In genomic region chrX:97310373-97310772, GRCh38 we compare ENCODE assay signal across 15 cellular contexts.
A peak's percentile ranks its signal among the peaks of the same experiment; 100 is the strongest.
DNase-seq lines count a peak whose midpoint lies in the region; ATAC-seq, FAIRE-seq and TF ChIP-seq lines count a peak whose summit lies in the region.
"Had no signal": no experiment of that assay in that cellular context is flagged by ENCODE, and none has a peak within 500 bp of the region (broad histone marks: within the 10 kb centered on the region; RNA-seq: fewer than 3 reads in every experiment).

No MANE protein-coding gene starts in this region.

- H3K4me1 ChIP-seq in HUES64 (ENCODE audit: insufficient read depth, low read length): peaks cover 10% of the 10 kb centered on the region

- DNase-seq in A172 (ENCODE audit: low spot score) (peak; percentile 0), bronchial epithelial cell (ENCODE audit: low read depth) (peak; percentile 42), iPS-NIHi11 (ENCODE audit: low spot score) (peak; percentile 24), NCI-H128 (lab: John Stamatoyannopoulos, UW; ENCODE audit: unreplicated experiment) (no peak), amygdala (lab: John Stamatoyannopoulos, UW) (no peak), caudate nucleus (lab: John Stamatoyannopoulos, UW) (no peak)
- DNase-seq: activated naive CD4-positive, alpha-beta T cell; CD8-positive, alpha-beta T cell; central memory CD4-positive, alpha-beta T cell; NCI-H2171 had no signal

- H3K36me3 ChIP-seq in HUES64 (ENCODE audit: insufficient read depth, low read length): 0 out of 2 replicates have a peak, but pooled peaks cover under 1% of the 10 kb centered on the region
- no peaks in the 10 kb centered on the region for H3K36me3 ChIP-seq in bronchial epithelial cell (ENCODE audit: control insufficient read depth, insufficient read depth, low read length)

- peak overlapping the region; percentile 97 for H3K27ac ChIP-seq in HUES64 (ENCODE audit: low read depth, low read length)
- H3K27ac ChIP-seq in caudate nucleus (ENCODE audit: low read depth, low read length): no peak overlapping the region

- FAIRE-seq in bronchial epithelial cell (lab: Jason Lieb, UNC): no peak
- FAIRE-seq: endometrium had no signal

- peak overlapping the region; percentile 93 for H3K9ac ChIP-seq in HUES64 (ENCODE audit: low read depth, low read length)

- H3K27me3 ChIP-seq in HUES64 (ENCODE audit: insufficient read depth, low read length): no peaks in the 10 kb centered on the region
- H3K27me3 ChIP-seq in bronchial epithelial cell (ENCODE audit: control insufficient read depth, insufficient read depth, low read length): no peaks in the 10 kb centered on the region

- H3K4me3 ChIP-seq in HUES64 (ENCODE audit: low read length): peak overlapping the region; percentile 63
- no peak overlapping the region for H3K4me3 ChIP-seq in bronchial epithelial cell (ENCODE audit: low read depth, low read length)
- H3K4me3 ChIP-seq: lung had no signal

- 15% methylated on average over 8 of the region's 8 CpGs for WGBS in HUES64

- ATAC-seq in GM21390 (IDR thresholded peaks at IDR 0.05; ENCODE audit: unreplicated experiment): no peak
- ATAC-seq: CD8-positive, alpha-beta T cell; stimulated activated effector memory CD8-positive, alpha-beta T cell treated with anti-CD3 and anti-CD28 coated beads, Interleukin-12 subunit alpha, Interleukin-12 subunit beta, amount 100 ng/mL, for 72 hours had no signal

- no peaks in the 10 kb centered on the region for H3K9me3 ChIP-seq in HUES64 (ENCODE audit: insufficient read depth, low read depth, low read length)

- TF ChIP-seq CTCF in bronchial epithelial cell (IDR thresholded peaks at IDR 0.05; ENCODE audit: insufficient read depth, low read length, severe bottlenecking): no peak

Comparison
In these comparisons a context has a peak if more than half of its experiments do, and no peak if none do; other contexts are left out.
1. DNase-seq: peak in A172 (single experiment), bronchial epithelial cell (single experiment) and iPS-NIHi11 (single experiment); none in NCI-H128 (single experiment), amygdala (0 of 56) and caudate nucleus (0 of 61).